Comparison of ENCODE assay signal across 8 cellular contexts in the genomic region with DNA sequence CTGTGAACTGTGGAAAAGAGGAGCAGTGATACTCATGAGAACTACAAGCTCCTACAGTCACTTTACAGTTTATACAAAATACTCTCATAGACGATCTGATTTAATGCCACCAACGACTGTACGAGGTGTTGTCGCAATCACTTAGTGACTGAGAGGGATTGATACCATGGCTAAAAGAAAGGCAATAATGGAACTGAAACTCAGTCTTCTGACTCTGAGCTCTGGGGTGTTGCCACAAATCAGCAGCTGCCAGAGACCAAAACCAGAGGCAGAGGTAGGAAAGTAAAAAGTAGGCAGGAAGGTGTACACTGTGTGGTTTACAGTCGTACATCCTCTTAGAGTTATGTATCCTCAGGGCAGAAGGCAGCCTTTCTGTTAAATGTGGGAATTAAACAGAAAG. TPM values are rescaled to one million over a fixed set of nuclear protein-coding genes. Genes with fewer than 3 reads are reported as not detected.
DNase-seq lines count a peak whose midpoint lies in the region; ATAC-seq lines count a peak whose summit lies in the region.
"Not testable (repeated sequence)": the region's sequence is repeated elsewhere in the genome, so short reads cannot be mapped to it uniquely, and the experiment has no call there.

No MANE protein-coding gene starts in this region.

- not testable (repeated sequence) for H3K9me3 Mint-ChIP-seq in activated CD4-positive, alpha-beta T cell treated with anti-CD3 and anti-CD28 coated beads, Interleukin-2, amount 10 ng/mL, durations not matched to agents 24 days and 14 days; effector memory CD8-positive, alpha-beta T cell

- H3K4me3 Mint-ChIP-seq in activated CD4-positive, alpha-beta T cell treated with anti-CD3 and anti-CD28 coated beads, Interleukin-2, amount 10 ng/mL, durations not matched to agents 24 days and 14 days; effector memory CD8-positive, alpha-beta T cell: not testable (repeated sequence)

- ATAC-seq in GM18508 (IDR thresholded peaks at IDR 0.05; ENCODE audit: insufficient read depth, unreplicated experiment) (peak; percentile 99), GM19324 (IDR thresholded peaks at IDR 0.05; ENCODE audit: low FRiP score, unreplicated experiment) (peak; percentile 98), GM21447 (IDR thresholded peaks at IDR 0.05; ENCODE audit: unreplicated experiment) (peak; percentile 92), HG02642 (IDR thresholded peaks at IDR 0.05; ENCODE audit: poor library complexity, unreplicated experiment) (peak; percentile 92), HG03066 (IDR thresholded peaks at IDR 0.05; ENCODE audit: low read depth, unreplicated experiment) (peak; percentile 96), HG03457 (IDR thresholded peaks at IDR 0.05; ENCODE audit: unreplicated experiment) (peak; percentile 90)
- ATAC-seq in effector memory CD8-positive, alpha-beta T cell (replicated peaks): peak; percentile 61

- H3K36me3 Mint-ChIP-seq in activated CD4-positive, alpha-beta T cell treated with anti-CD3 and anti-CD28 coated beads, Interleukin-2, amount 10 ng/mL, durations not matched to agents 24 days and 14 days (ENCODE audit: low read depth); effector memory CD8-positive, alpha-beta T cell (ENCODE audit: insufficient read depth): not testable (repeated sequence)

- intact Hi-C loops in activated CD4-positive, alpha-beta T cell treated with anti-CD3 and anti-CD28 coated beads, Interleukin-2, amount 10 ng/mL, durations not matched to agents 24 days and 14 days (cut with micrococcal nuclease): not testable (repeated sequence)

- DNase-seq in activated CD4-positive, alpha-beta T cell treated with anti-CD3 and anti-CD28 coated beads, Interleukin-2, amount 10 ng/mL, durations not matched to agents 24 days and 14 days: peak; percentile 69
- not testable (repeated sequence) for DNase-seq in effector memory CD8-positive, alpha-beta T cell

- peaks cover 14% of the 10 kb centered on the region for H3K27me3 Mint-ChIP-seq in activated CD4-positive, alpha-beta T cell treated with anti-CD3 and anti-CD28 coated beads, Interleukin-2, amount 10 ng/mL, durations not matched to agents 24 days and 14 days
- peaks cover 15 to 25% of the 10 kb centered on the region in 2 donors for H3K27me3 Mint-ChIP-seq in effector memory CD8-positive, alpha-beta T cell

- peaks cover 16% of the 10 kb centered on the region for H3K4me1 Mint-ChIP-seq in activated CD4-positive, alpha-beta T cell treated with anti-CD3 and anti-CD28 coated beads, Interleukin-2, amount 10 ng/mL, durations not matched to agents 24 days and 14 days
- H3K4me1 Mint-ChIP-seq in effector memory CD8-positive, alpha-beta T cell (ENCODE audit: low read depth in 2 of 2): not testable (repeated sequence)

- H3K27ac Mint-ChIP-seq in activated CD4-positive, alpha-beta T cell treated with anti-CD3 and anti-CD28 coated beads, Interleukin-2, amount 10 ng/mL, durations not matched to agents 24 days and 14 days: not testable (repeated sequence)
- peak overlapping the region; percentile 23 to 58 for H3K27ac Mint-ChIP-seq in effector memory CD8-positive, alpha-beta T cell

RNA-seq across cellular contexts. Expression of gene NIPA1, which starts 11.8 kb away (rescaled TPM):
- 21.2 and 21.3 TPM in 2 replicates for total RNA-seq in activated CD4-positive, alpha-beta T cell treated with anti-CD3 and anti-CD28 coated beads, Interleukin-2, amount 10 ng/mL, durations not matched to agents 24 days and 14 days
